24 cellular contexts compared by ENCODE assay signal in the genomic region with DNA sequence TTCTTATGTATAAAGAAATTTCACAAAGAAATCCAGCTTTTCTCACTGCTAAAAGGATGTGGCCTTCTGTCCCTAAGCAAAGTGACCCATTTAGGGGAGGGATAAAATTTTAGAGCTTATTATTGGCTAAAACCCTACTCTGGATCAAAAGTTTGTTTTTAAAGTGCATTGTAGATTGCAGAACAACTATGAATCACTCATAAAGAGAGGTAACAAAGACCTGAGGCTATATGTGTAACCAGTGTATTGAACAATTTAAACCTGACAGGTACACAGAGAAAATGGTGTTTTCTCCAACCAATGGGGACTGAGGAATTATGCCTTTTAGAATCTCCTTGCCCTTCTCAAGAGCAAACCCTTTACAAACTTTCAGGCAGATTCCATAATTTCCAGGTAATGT.
"Had no signal": no experiment of that assay in that cellular context is flagged by ENCODE, and none has a peak within 500 bp of the region (broad histone marks: within the 10 kb centered on the region; RNA-seq: fewer than 3 reads in every experiment).

No MANE protein-coding gene starts in this region.

- H3K27ac Mint-ChIP-seq: nephron; stimulated activated memory B cell treated with anti-CD40 and anti-IgM and Interleukin-4, amounts not matched to agents 10 μg/mL and 1 μg/mL and 100 μg/mL, for 72 hours; stimulated activated naive CD8-positive, alpha-beta T cell treated with anti-CD3 and anti-CD28 coated beads, Interleukin-15, Interleukin-2, amounts not matched to agents 100 ng/mL and 50 ng/mL, for 24 hours had no signal

- H3K27me3 ChIP-seq: hepatocyte, right lobe of liver, spleen, tibial artery, upper lobe of right lung, vagina had no signal

- H3K27ac ChIP-seq: hepatocyte, left ventricle myocardium inferior, lower lobe of right lung, parathyroid adenoma, prostate gland, right lobe of liver, spleen, tibial artery, upper lobe of right lung, vagina had no signal

- H3K36me3 ChIP-seq: left ventricle myocardium inferior, lower lobe of right lung, prostate gland, right lobe of liver, spleen, tibial artery, upper lobe of right lung, vagina had no signal

- H3K4me3 Mint-ChIP-seq: nephron; stimulated activated memory B cell treated with anti-CD40 and anti-IgM and Interleukin-4, amounts not matched to agents 10 μg/mL and 1 μg/mL and 100 μg/mL, for 72 hours; stimulated activated naive CD8-positive, alpha-beta T cell treated with anti-CD3 and anti-CD28 coated beads, Interleukin-15, Interleukin-2, amounts not matched to agents 100 ng/mL and 50 ng/mL, for 24 hours had no signal

- H3K4me3 ChIP-seq: hepatocyte, left ventricle myocardium inferior, lower lobe of right lung, prostate gland, right lobe of liver, spleen, tibial artery, upper lobe of right lung, vagina had no signal

- H3K27me3 Mint-ChIP-seq: stimulated activated memory B cell treated with anti-CD40 and anti-IgM and Interleukin-4, amounts not matched to agents 10 μg/mL and 1 μg/mL and 100 μg/mL, for 72 hours; stimulated activated naive CD8-positive, alpha-beta T cell treated with anti-CD3 and anti-CD28 coated beads, Interleukin-15, Interleukin-2, amounts not matched to agents 100 ng/mL and 50 ng/mL, for 24 hours had no signal

- H3K36me3 Mint-ChIP-seq: stimulated activated memory B cell treated with anti-CD40 and anti-IgM and Interleukin-4, amounts not matched to agents 10 μg/mL and 1 μg/mL and 100 μg/mL, for 72 hours had no signal

- H3K4me1 ChIP-seq: left ventricle myocardium inferior, lower lobe of right lung, parathyroid adenoma, prostate gland, right lobe of liver, spleen, upper lobe of right lung had no signal

- H3K9me3 Mint-ChIP-seq: stimulated activated naive CD8-positive, alpha-beta T cell treated with anti-CD3 and anti-CD28 coated beads, Interleukin-15, Interleukin-2, amounts not matched to agents 100 ng/mL and 50 ng/mL, for 24 hours had no signal

- H3K9me3 ChIP-seq: lower lobe of right lung, prostate gland, right lobe of liver, tibial artery, vagina had no signal

- DNase-seq: effector memory CD4-positive, alpha-beta T cell; foreskin melanocyte; head of caudate nucleus; kidney; left cardiac atrium; left ventricle myocardium inferior; lower lobe of right lung; mesenchymal stem cell; midbrain; retina; right lobe of liver; spleen; stimulated activated CD4-positive, alpha-beta T cell treated with anti-CD3 and anti-CD28 coated beads, Interleukin-15, amount 100 ng/mL, for 24 hours; stimulated activated CD4-positive, alpha-beta T cell treated with anti-CD3 and anti-CD28 coated beads, Interleukin-1b, Interleukin-23, amount 100 ng/mL, for 48 hours; stimulated activated CD4-positive, alpha-beta T cell treated with anti-CD3 and anti-CD28 coated beads, Interleukin-4, amount 100 ng/mL, for 24 hours; tibial artery; upper lobe of right lung had no signal

- ATAC-seq: left cardiac atrium; lower lobe of right lung; right lobe of liver; stimulated activated memory B cell treated with anti-CD40 and anti-IgM and Interleukin-4, amounts not matched to agents 10 μg/mL and 1 μg/mL and 100 μg/mL, for 72 hours; upper lobe of right lung had no signal

- H3K4me1 Mint-ChIP-seq: stimulated activated memory B cell treated with anti-CD40 and anti-IgM and Interleukin-4, amounts not matched to agents 10 μg/mL and 1 μg/mL and 100 μg/mL, for 72 hours had no signal
